ENCODE assay signal across 10 cellular contexts in genomic region chr22:40400173-40400572, GRCh38. TPM values are rescaled to one million over a fixed set of nuclear protein-coding genes. Genes with fewer than 3 reads are reported as not detected.
DNase-seq lines count a peak whose midpoint lies in the region; ATAC-seq and TF ChIP-seq lines count a peak whose summit lies in the region.
"Had no signal": no experiment of that assay in that cellular context is flagged by ENCODE, and none has a peak within 500 bp of the region (broad histone marks: within the 10 kb centered on the region; RNA-seq: fewer than 3 reads in every experiment).

No MANE protein-coding gene starts in this region.

- H3K27me3 ChIP-seq in psoas muscle (ENCODE audit: insufficient read depth in 3 of 3, low read length in 2 of 3): no peaks in the 10 kb centered on the region

- DNase-seq in GM10266 (ENCODE audit: extremely low spot score) (peak; percentile 67), NOMO-1 treated with DMSO at 0.1 percent for 48 hours (lab: John Stamatoyannopoulos, UW; ENCODE audit: unreplicated experiment) (peak; percentile 92), psoas muscle (no peak), omental fat pad (ENCODE audit: low spot score) (no peak), SHP77 (lab: John Stamatoyannopoulos, UW) (no peak), NCI-H1417 (lab: John Stamatoyannopoulos, UW) (no peak)
- DNase-seq in activated T-helper 1 cell treated with anti-CD3 and anti-CD28 coated beads, Interleukin-12 subunit alpha, Interleukin-12 subunit beta, Interleukin-2, Interleukin-4 antibody, amounts not matched to agents 30 ng/mL and 10 ng/mL and 1 ng/mL, durations not matched to agents 14 hours and 24 hours and 36 hours (ENCODE audit: low spot score): peak; percentile 43
- DNase-seq: NCI-H1694 had no signal

- H3K36me3 ChIP-seq in psoas muscle (ENCODE audit: insufficient read depth in 1 of 2, low read depth in 1 of 2): peaks cover 0 to 49% of the 10 kb centered on the region in 2 donors

- 81 to 90% (median 86%) methylated on average over 15 of the region's 15 CpGs for WGBS in psoas muscle, 3 donors

- no peaks in the 10 kb centered on the region for H3K9me3 Mint-ChIP-seq in activated T-helper 1 cell treated with anti-CD3 and anti-CD28 coated beads, Interleukin-12 subunit alpha, Interleukin-12 subunit beta, Interleukin-2, Interleukin-4 antibody, amounts not matched to agents 30 ng/mL and 10 ng/mL and 1 ng/mL, durations not matched to agents 14 hours and 24 hours and 36 hours

- peak overlapping the region; percentile 26 for H3K27ac ChIP-seq in psoas muscle
- H3K27ac ChIP-seq: epithelial cell of prostate had no signal

- peaks cover 35% of the 10 kb centered on the region for H3K36me3 Mint-ChIP-seq in activated T-helper 1 cell treated with anti-CD3 and anti-CD28 coated beads, Interleukin-12 subunit alpha, Interleukin-12 subunit beta, Interleukin-2, Interleukin-4 antibody, amounts not matched to agents 30 ng/mL and 10 ng/mL and 1 ng/mL, durations not matched to agents 14 hours and 24 hours and 36 hours (ENCODE audit: low read depth)

- H3K27ac Mint-ChIP-seq in activated T-helper 1 cell treated with anti-CD3 and anti-CD28 coated beads, Interleukin-12 subunit alpha, Interleukin-12 subunit beta, Interleukin-2, Interleukin-4 antibody, amounts not matched to agents 30 ng/mL and 10 ng/mL and 1 ng/mL, durations not matched to agents 14 hours and 24 hours and 36 hours: peak overlapping the region; percentile 71

- TF ChIP-seq CTCF in GM10266 (IDR thresholded peaks at IDR 0.05; ENCODE audit: control insufficient read depth, insufficient read depth, low read depth, missing control alignments) (no peak), psoas muscle (IDR thresholded peaks at IDR 0.05) (no peak), omental fat pad (IDR thresholded peaks at IDR 0.05) (no peak)

- H3K9me3 ChIP-seq in psoas muscle: no peaks in the 10 kb centered on the region

- H3K4me1 ChIP-seq in psoas muscle: peaks cover 8% of the 10 kb centered on the region

- peak overlapping the region; percentile 54 for H3K4me3 Mint-ChIP-seq in activated T-helper 1 cell treated with anti-CD3 and anti-CD28 coated beads, Interleukin-12 subunit alpha, Interleukin-12 subunit beta, Interleukin-2, Interleukin-4 antibody, amounts not matched to agents 30 ng/mL and 10 ng/mL and 1 ng/mL, durations not matched to agents 14 hours and 24 hours and 36 hours

- intact Hi-C loops in activated T-helper 1 cell treated with anti-CD3 and anti-CD28 coated beads, Interleukin-12 subunit alpha, Interleukin-12 subunit beta, Interleukin-2, Interleukin-4 antibody, amounts not matched to agents 30 ng/mL and 10 ng/mL and 1 ng/mL, durations not matched to agents 14 hours and 24 hours and 36 hours (cut with micrococcal nuclease): loop anchor here (2.0 kb wide), 2 partner anchors 15 to 29 kb away; partner anchors contain the start of gene SGSM3
- intact Hi-C loops in psoas muscle (cut with DNase I): no loop called here

- no peak for ATAC-seq in psoas muscle
- no peak for ATAC-seq in GM21786 (IDR thresholded peaks at IDR 0.05; ENCODE audit: unreplicated experiment)
- no peak for ATAC-seq in omental fat pad (ENCODE audit: low FRiP score)

- H3K27me3 Mint-ChIP-seq in activated T-helper 1 cell treated with anti-CD3 and anti-CD28 coated beads, Interleukin-12 subunit alpha, Interleukin-12 subunit beta, Interleukin-2, Interleukin-4 antibody, amounts not matched to agents 30 ng/mL and 10 ng/mL and 1 ng/mL, durations not matched to agents 14 hours and 24 hours and 36 hours (ENCODE audit: insufficient read depth): no peaks in the 10 kb centered on the region

- H3K4me3 ChIP-seq in psoas muscle: no peak overlapping the region

- H3K4me1 Mint-ChIP-seq in activated T-helper 1 cell treated with anti-CD3 and anti-CD28 coated beads, Interleukin-12 subunit alpha, Interleukin-12 subunit beta, Interleukin-2, Interleukin-4 antibody, amounts not matched to agents 30 ng/mL and 10 ng/mL and 1 ng/mL, durations not matched to agents 14 hours and 24 hours and 36 hours (ENCODE audit: low read depth): peaks cover 36% of the 10 kb centered on the region

RNA-seq across cellular contexts. Expression of gene SGSM3, which starts 29.8 kb away (rescaled TPM):
- total RNA-seq in activated T-helper 1 cell treated with anti-CD3 and anti-CD28 coated beads, Interleukin-12 subunit alpha, Interleukin-12 subunit beta, Interleukin-2, Interleukin-4 antibody, amounts not matched to agents 30 ng/mL and 10 ng/mL and 1 ng/mL, durations not matched to agents 14 hours and 24 hours and 36 hours: 46.2 and 53.2 TPM in 2 replicates
- total RNA-seq in psoas muscle (10 to 100 TPM; 15.3 to 36.5 (median 22.3) TPM), omental fat pad (10 to 100 TPM; 26.2 to 45.6 (median 31.2) TPM)
- 10 to 100 TPM; 15.6 to 31.5 (median 23.0) TPM for polyA plus RNA-seq in psoas muscle

RNA-seq across cellular contexts. Expression of gene ADSL, which starts 53.9 kb away (rescaled TPM):
- total RNA-seq in activated T-helper 1 cell treated with anti-CD3 and anti-CD28 coated beads, Interleukin-12 subunit alpha, Interleukin-12 subunit beta, Interleukin-2, Interleukin-4 antibody, amounts not matched to agents 30 ng/mL and 10 ng/mL and 1 ng/mL, durations not matched to agents 14 hours and 24 hours and 36 hours: 156 and 160 TPM in 2 replicates
- 100 to 1,000 TPM; 114 to 170 (median 141) TPM for total RNA-seq in psoas muscle
- 100 to 1,000 TPM; 133 to 168 (median 153) TPM for polyA plus RNA-seq in psoas muscle
- 100 to 1,000 TPM in 1 of 4 donors, 10 to 100 TPM in 3; 74.6 to 106 (median 85.8) TPM for total RNA-seq in omental fat pad

Comparison
In these comparisons a context has a peak if more than half of its experiments do, and no peak if none do; other contexts are left out.
1. DNase-seq: peak in GM10266 (single experiment), NOMO-1 treated with DMSO at 0.1 percent for 48 hours (single experiment) and activated T-helper 1 cell treated with anti-CD3 and anti-CD28 coated beads, Interleukin-12 subunit alpha, Interleukin-12 subunit beta, Interleukin-2, Interleukin-4 antibody, amounts not matched to agents 30 ng/mL and 10 ng/mL and 1 ng/mL, durations not matched to agents 14 hours and 24 hours and 36 hours (single experiment); none in psoas muscle (0 of 2), omental fat pad (single experiment), SHP77 (0 of 2) and NCI-H1417 (0 of 3).